ENCODE assay signal across 10 cellular contexts in the genomic region with DNA sequence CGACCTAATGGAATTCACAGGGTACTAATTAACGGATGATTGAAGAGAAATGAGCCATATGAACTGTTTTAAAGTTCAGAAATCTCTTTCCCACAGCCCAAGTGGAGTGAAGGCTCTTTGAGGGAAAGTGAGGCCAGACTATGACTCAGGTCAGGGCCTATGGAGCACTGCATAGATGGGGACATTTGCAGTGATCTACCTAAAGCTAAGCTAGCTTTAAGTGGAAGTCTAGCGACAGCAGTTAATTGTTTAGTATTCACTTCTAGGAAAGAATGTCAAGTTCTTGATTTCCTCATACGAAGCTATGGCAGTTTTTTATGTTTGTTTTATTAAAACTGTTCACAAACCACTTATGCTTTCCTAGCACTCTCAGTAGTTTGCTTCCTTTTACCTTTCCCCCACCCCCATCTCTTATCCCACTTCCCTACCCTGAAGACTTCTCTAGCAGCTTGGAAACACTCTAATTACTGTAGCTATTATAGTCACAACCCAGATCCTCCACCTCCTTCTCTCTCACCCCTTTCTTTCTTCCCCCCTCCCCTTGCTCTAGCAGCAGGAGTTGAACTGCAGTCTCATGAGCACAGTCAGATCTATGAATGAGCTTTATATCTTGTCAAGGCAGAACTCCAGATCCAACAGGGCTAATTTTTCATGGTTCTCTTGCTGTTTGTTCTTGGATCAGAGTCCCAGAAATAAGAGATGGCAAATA. TPM values are rescaled to one million over a fixed set of nuclear protein-coding genes. Genes with fewer than 3 reads are reported as not detected.
DNase-seq lines count a peak whose midpoint lies in the region; ATAC-seq and TF ChIP-seq lines count a peak whose summit lies in the region.
"Had no signal": no experiment of that assay in that cellular context is flagged by ENCODE, and none has a peak within 500 bp of the region (broad histone marks: within the 10 kb centered on the region; RNA-seq: fewer than 3 reads in every experiment).

No MANE protein-coding gene starts in this region.

- peaks cover 52% of the 10 kb centered on the region for H3K4me1 Mint-ChIP-seq in T-helper 2 cell treated with Interferon-gamma antibody and Interleukin-4, amounts not matched to agents 5 μg/mL and 100 μg/mL, for 36 hours (ENCODE audit: low read depth)
- H3K4me1 Mint-ChIP-seq in effector memory CD8-positive, alpha-beta T cell (ENCODE audit: low read depth in 2 of 2), result peaks cover 30 to 61% of the 10 kb centered on the region in 2 donors
- peaks cover 45% of the 10 kb centered on the region for H3K4me1 Mint-ChIP-seq in progenitor cell of endocrine pancreas (ENCODE audit: low read depth)

- peak overlapping the region; percentile 61 for H3K27ac Mint-ChIP-seq in T-helper 2 cell treated with Interferon-gamma antibody and Interleukin-4, amounts not matched to agents 5 μg/mL and 100 μg/mL, for 36 hours
- H3K27ac Mint-ChIP-seq in effector memory CD8-positive, alpha-beta T cell, result peak overlapping the region; percentile 5 to 24
- peak overlapping the region; percentile 60 for H3K27ac Mint-ChIP-seq in progenitor cell of endocrine pancreas

- H3K36me3 Mint-ChIP-seq in T-helper 2 cell treated with Interferon-gamma antibody and Interleukin-4, amounts not matched to agents 5 μg/mL and 100 μg/mL, for 36 hours (ENCODE audit: low read depth), result peaks cover 30% of the 10 kb centered on the region
- H3K36me3 Mint-ChIP-seq in effector memory CD8-positive, alpha-beta T cell (ENCODE audit: insufficient read depth), result peaks cover 16% of the 10 kb centered on the region
- peaks cover 5% of the 10 kb centered on the region for H3K36me3 Mint-ChIP-seq in progenitor cell of endocrine pancreas (ENCODE audit: insufficient read depth)

- no peak for ATAC-seq in effector memory CD8-positive, alpha-beta T cell (replicated peaks)
- ATAC-seq in HG03175 (IDR thresholded peaks at IDR 0.05; ENCODE audit: unreplicated experiment), result no peak
- ATAC-seq: left colon had no signal

- TF ChIP-seq CTCF in progenitor cell of endocrine pancreas (IDR thresholded peaks at IDR 0.05; ENCODE audit: unreplicated experiment), result no peak

- DNase-seq in T-helper 2 cell treated with Interferon-gamma antibody and Interleukin-4, amounts not matched to agents 5 μg/mL and 100 μg/mL, for 36 hours (ENCODE audit: low spot score), result no peak
- DNase-seq in T-helper 2 cell, result no peak
- peak; percentile 32 for DNase-seq in NCI-H2227 (lab: John Stamatoyannopoulos, UW; ENCODE audit: unreplicated experiment)
- no peak for DNase-seq in effector memory CD8-positive, alpha-beta T cell
- DNase-seq in progenitor cell of endocrine pancreas (ENCODE audit: low spot score, unreplicated experiment), result no peak
- no peak for DNase-seq in NCI-H2029 (lab: John Stamatoyannopoulos, UW)
- no peak for DNase-seq in SKM-1 treated with dmso at 0.1 percent for 144 hours (lab: John Stamatoyannopoulos, UW; ENCODE audit: unreplicated experiment)
- DNase-seq: amniotic stem cell, left colon had no signal

- no peaks in the 10 kb centered on the region for H3K9me3 Mint-ChIP-seq in T-helper 2 cell treated with Interferon-gamma antibody and Interleukin-4, amounts not matched to agents 5 μg/mL and 100 μg/mL, for 36 hours
- H3K9me3 Mint-ChIP-seq in effector memory CD8-positive, alpha-beta T cell, result no peaks in the 10 kb centered on the region
- no peaks in the 10 kb centered on the region for H3K9me3 Mint-ChIP-seq in progenitor cell of endocrine pancreas (ENCODE audit: low read depth)

- peak overlapping the region; percentile 0 for H3K4me3 Mint-ChIP-seq in T-helper 2 cell treated with Interferon-gamma antibody and Interleukin-4, amounts not matched to agents 5 μg/mL and 100 μg/mL, for 36 hours
- H3K4me3 Mint-ChIP-seq in effector memory CD8-positive, alpha-beta T cell, result no peak overlapping the region
- no peak overlapping the region for H3K4me3 Mint-ChIP-seq in progenitor cell of endocrine pancreas (ENCODE audit: low read depth)

- H3K27me3 Mint-ChIP-seq in T-helper 2 cell treated with Interferon-gamma antibody and Interleukin-4, amounts not matched to agents 5 μg/mL and 100 μg/mL, for 36 hours (ENCODE audit: low read depth), result no peaks in the 10 kb centered on the region
- H3K27me3 Mint-ChIP-seq in effector memory CD8-positive, alpha-beta T cell, result no peaks in the 10 kb centered on the region
- H3K27me3 Mint-ChIP-seq in progenitor cell of endocrine pancreas, result no peaks in the 10 kb centered on the region

RNA-seq across cellular contexts. Expression of gene ZNF609, which starts 6.2 kb away (rescaled TPM):
- 72.0 and 75.3 TPM in 2 replicates for total RNA-seq in progenitor cell of endocrine pancreas
